9 cellular contexts compared by ENCODE assay signal in the genomic region with DNA sequence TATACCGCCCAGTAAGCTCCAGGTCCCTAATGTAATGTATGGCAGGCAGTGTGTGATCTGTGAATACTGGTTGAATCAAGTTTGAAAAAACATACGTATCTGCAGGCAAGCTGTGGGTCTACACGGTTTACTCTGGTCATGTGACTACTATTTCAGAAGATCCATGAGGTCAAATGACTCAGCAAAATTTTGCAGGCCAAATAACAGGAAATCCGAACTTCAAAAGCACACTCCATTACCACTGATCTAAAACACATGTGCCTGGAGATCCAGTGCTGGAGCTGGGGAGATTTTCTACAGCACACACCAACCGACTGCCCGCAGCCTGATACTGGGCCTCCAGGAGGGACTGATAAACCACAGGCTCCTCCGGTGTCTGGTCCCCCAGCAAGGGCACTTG.
DNase-seq lines count a peak whose midpoint lies in the region; ATAC-seq and TF ChIP-seq lines count a peak whose summit lies in the region.
"Had no signal": no experiment of that assay in that cellular context is flagged by ENCODE, and none has a peak within 500 bp of the region (broad histone marks: within the 10 kb centered on the region; RNA-seq: fewer than 3 reads in every experiment).

No MANE protein-coding gene starts in this region.

- TF ChIP-seq POLR2A in body of pancreas (IDR thresholded peaks at IDR 0.05) (no peak), right lobe of liver (IDR thresholded peaks at IDR 0.05) (no peak)

- H3K27ac Mint-ChIP-seq in natural killer cell treated with Interleukin-12 subunit alpha and Interleukin-12 subunit beta and Interleukin-15 and Interleukin-18, amount 100 ng/mL, for 72 hours = no peak overlapping the region
- H3K27ac Mint-ChIP-seq: activated T-helper 1 cell treated with anti-CD3 and anti-CD28 coated beads, Interleukin-12 subunit alpha, Interleukin-12 subunit beta, Interleukin-2, Interleukin-4 antibody, amounts not matched to agents 30 ng/mL and 10 ng/mL and 1 ng/mL, durations not matched to agents 14 hours and 24 hours and 36 hours had no signal

- H3K79me2 ChIP-seq in ACC112 (ENCODE audit: control insufficient read depth, insufficient read depth, low read length, unreplicated experiment) = no peaks in the 10 kb centered on the region

- H3K9me3 Mint-ChIP-seq in natural killer cell treated with Interleukin-12 subunit alpha and Interleukin-12 subunit beta and Interleukin-15 and Interleukin-18, amount 100 ng/mL, for 72 hours = no peaks in the 10 kb centered on the region

- DNase-seq in body of pancreas (peak in 1 of 4 donors; percentile 49), right lobe of liver (no peak), coronary artery (ENCODE audit: low spot score) (no peak), NCI-H2227 treated with DMSO at 0.1 percent for 48 hours (lab: John Stamatoyannopoulos, UW) (no peak), GM13977 (ENCODE audit: low spot score) (no peak)
- no peak for DNase-seq in natural killer cell treated with Interleukin-12 subunit alpha and Interleukin-12 subunit beta and Interleukin-15 and Interleukin-18, amount 100 ng/mL, for 72 hours (ENCODE audit: low spot score)

- in situ Hi-C loops in GM13977 (cut with MboI; ENCODE audit: low pct_unique_long_range_greater_than_20kb, low sequenced_read_pairs, unreplicated experiment) = no loop called here

- no peaks in the 10 kb centered on the region for H3K36me3 Mint-ChIP-seq in natural killer cell treated with Interleukin-12 subunit alpha and Interleukin-12 subunit beta and Interleukin-15 and Interleukin-18, amount 100 ng/mL, for 72 hours

- H3K4me1 ChIP-seq in ACC112 (ENCODE audit: control insufficient read depth, insufficient read depth, low read length, unreplicated experiment) = peaks cover 42% of the 10 kb centered on the region
- H3K4me1 ChIP-seq in HUES6 (ENCODE audit: control insufficient read depth, insufficient read depth, low read length) = peaks cover 30% of the 10 kb centered on the region
- H3K4me1 ChIP-seq in body of pancreas = peaks cover 47% of the 10 kb centered on the region
- H3K4me1 ChIP-seq in right lobe of liver = peaks cover 0 to 50% (median 8%) of the 10 kb centered on the region in 4 donors

- intact Hi-C loops in body of pancreas (cut with DNase I) (no loop called here), right lobe of liver (cut with DNase I) (no loop called here)

- H3K27ac ChIP-seq in ACC112 (ENCODE audit: low read depth, low read length) = peak overlapping the region; percentile 67
- 0 out of 2 replicates have a peak overlapping the region, but pooled peaks have one; percentile 28 for H3K27ac ChIP-seq in HUES6 (ENCODE audit: low read depth, low read length)
- H3K27ac ChIP-seq in body of pancreas = peak overlapping the region in 1 of 4 donors; percentile 34
- peak overlapping the region in 1 of 3 donors; percentile 25 for H3K27ac ChIP-seq in right lobe of liver
- peak overlapping the region in 1 of 2 donors; percentile 19 for H3K27ac ChIP-seq in coronary artery

- no peak overlapping the region for H3K9ac ChIP-seq in HUES6 (ENCODE audit: low read length)

- ATAC-seq in body of pancreas (peak; percentile 44), right lobe of liver (peak; percentile 20 to 54 (median 43))
- no peak for ATAC-seq in natural killer cell treated with Interleukin-12 subunit alpha and Interleukin-12 subunit beta and Interleukin-15 and Interleukin-18, amount 100 ng/mL, for 72 hours

- H3K9me3 ChIP-seq in HUES6 (ENCODE audit: control insufficient read depth, insufficient read depth, low read depth, low read length) (0 out of 2 replicates have a peak, but pooled peaks cover under 1% of the 10 kb centered on the region), body of pancreas (no peaks in the 10 kb centered on the region), right lobe of liver (no peaks in the 10 kb centered on the region)

- 60 to 73% methylated on average over 7 of the region's 7 CpGs for WGBS in body of pancreas, 2 donors
- 47% methylated on average over 7 of the region's 7 CpGs for WGBS in right lobe of liver (ENCODE audit: insufficient coverage, low coverage, low lambda C conversion rate, missing lambda C conversion rate)

- H3K27me3 ChIP-seq in ACC112 (ENCODE audit: insufficient read depth, low read length) = no peaks in the 10 kb centered on the region
- H3K27me3 ChIP-seq in HUES6 (ENCODE audit: control insufficient read depth, insufficient read depth, low read length) = no peaks in the 10 kb centered on the region
- H3K27me3 ChIP-seq in body of pancreas = no peaks in the 10 kb centered on the region
- no peaks in the 10 kb centered on the region for H3K27me3 ChIP-seq in right lobe of liver

- H3K27me3 Mint-ChIP-seq in natural killer cell treated with Interleukin-12 subunit alpha and Interleukin-12 subunit beta and Interleukin-15 and Interleukin-18, amount 100 ng/mL, for 72 hours = peaks cover 14 to 26% of the 10 kb centered on the region in 2 donors

- H3K4me3 Mint-ChIP-seq in natural killer cell treated with Interleukin-12 subunit alpha and Interleukin-12 subunit beta and Interleukin-15 and Interleukin-18, amount 100 ng/mL, for 72 hours = no peak overlapping the region
- H3K4me3 Mint-ChIP-seq: activated T-helper 1 cell treated with anti-CD3 and anti-CD28 coated beads, Interleukin-12 subunit alpha, Interleukin-12 subunit beta, Interleukin-2, Interleukin-4 antibody, amounts not matched to agents 30 ng/mL and 10 ng/mL and 1 ng/mL, durations not matched to agents 14 hours and 24 hours and 36 hours had no signal

- no peak overlapping the region for H2AFZ ChIP-seq in ACC112 (ENCODE audit: low read length, unreplicated experiment)

- H3K4me1 Mint-ChIP-seq in natural killer cell treated with Interleukin-12 subunit alpha and Interleukin-12 subunit beta and Interleukin-15 and Interleukin-18, amount 100 ng/mL, for 72 hours (ENCODE audit: low read depth in 2 of 2) = peaks cover 0 to 4% of the 10 kb centered on the region in 2 donors

- H3K4me3 ChIP-seq in ACC112 (ENCODE audit: low read depth, low read length) = no peak overlapping the region
- no peak overlapping the region for H3K4me3 ChIP-seq in HUES6 (ENCODE audit: low read depth, low read length)
- no peak overlapping the region for H3K4me3 ChIP-seq in body of pancreas
- H3K4me3 ChIP-seq in right lobe of liver = no peak overlapping the region
- no peak overlapping the region for H3K4me3 ChIP-seq in coronary artery

- H3K36me3 ChIP-seq in ACC112 (ENCODE audit: insufficient read depth, low read length) = no peaks in the 10 kb centered on the region
- H3K36me3 ChIP-seq in HUES6 (ENCODE audit: control insufficient read depth, insufficient read depth, low read length) = no peaks in the 10 kb centered on the region
- no peaks in the 10 kb centered on the region for H3K36me3 ChIP-seq in body of pancreas (replicated peaks in 1 of 2; ENCODE audit: insufficient read depth in 1 of 2, low read depth in 2 of 2)
- H3K36me3 ChIP-seq in right lobe of liver = no peaks in the 10 kb centered on the region

- TF ChIP-seq CTCF in body of pancreas (IDR thresholded peaks at IDR 0.05) = no peak
- no peak for TF ChIP-seq CTCF in right lobe of liver (IDR thresholded peaks at IDR 0.05)
- TF ChIP-seq CTCF in coronary artery (IDR thresholded peaks at IDR 0.05) = no peak
- TF ChIP-seq CTCF in GM13977 (IDR thresholded peaks at IDR 0.05; ENCODE audit: extremely low read depth, insufficient read depth, missing control alignments) = no peak

Comparison
In these comparisons a context has a peak if more than half of its experiments do, and no peak if none do; other contexts are left out.
1. ATAC-seq: peak in body of pancreas (single experiment) and right lobe of liver (4 of 4); none in natural killer cell treated with Interleukin-12 subunit alpha and Interleukin-12 subunit beta and Interleukin-15 and Interleukin-18, amount 100 ng/mL, for 72 hours (0 of 2).